1 cellular context compared by ENCODE assay signal in genomic region chr9:129480705-129481104, GRCh38.
TF ChIP-seq lines count a peak whose summit lies in the region.

No MANE protein-coding gene starts in this region.

TF ChIP-seq in H1, 55 proteins besides CTCF, POLR2A, EP300 and RAD21:
- TF ChIP-seq RBBP5 (IDR thresholded peaks at IDR 0.05; ENCODE audit: borderline replicate concordance, low read depth, low read length) (no peak), HDAC2 (IDR thresholded peaks at IDR 0.05; ENCODE audit: borderline replicate concordance in 1 of 2, low read depth in 2 of 2, low read length in 2 of 2) (no peak), NANOG (IDR thresholded peaks at IDR 0.05; ENCODE audit: insufficient read depth, low read depth, low read length, poor library complexity, severe bottlenecking) (no peak), ASH2L (IDR thresholded peaks at IDR 0.05; ENCODE audit: low read length) (no peak), TAF1 (IDR thresholded peaks at IDR 0.05; ENCODE audit: low read depth, low read length) (no peak), SUZ12 (IDR thresholded peaks at IDR 0.05; ENCODE audit: low read length) (no peak), SIRT6 (IDR thresholded peaks at IDR 0.05; ENCODE audit: low read length) (no peak), CHD2 (IDR thresholded peaks at IDR 0.05; ENCODE audit: low read length) (no peak), GTF2F1 (IDR thresholded peaks at IDR 0.05; ENCODE audit: borderline replicate concordance, low read depth, low read length) (no peak)
